Comparison of ENCODE assay signal across 16 cellular contexts in the genomic region with DNA sequence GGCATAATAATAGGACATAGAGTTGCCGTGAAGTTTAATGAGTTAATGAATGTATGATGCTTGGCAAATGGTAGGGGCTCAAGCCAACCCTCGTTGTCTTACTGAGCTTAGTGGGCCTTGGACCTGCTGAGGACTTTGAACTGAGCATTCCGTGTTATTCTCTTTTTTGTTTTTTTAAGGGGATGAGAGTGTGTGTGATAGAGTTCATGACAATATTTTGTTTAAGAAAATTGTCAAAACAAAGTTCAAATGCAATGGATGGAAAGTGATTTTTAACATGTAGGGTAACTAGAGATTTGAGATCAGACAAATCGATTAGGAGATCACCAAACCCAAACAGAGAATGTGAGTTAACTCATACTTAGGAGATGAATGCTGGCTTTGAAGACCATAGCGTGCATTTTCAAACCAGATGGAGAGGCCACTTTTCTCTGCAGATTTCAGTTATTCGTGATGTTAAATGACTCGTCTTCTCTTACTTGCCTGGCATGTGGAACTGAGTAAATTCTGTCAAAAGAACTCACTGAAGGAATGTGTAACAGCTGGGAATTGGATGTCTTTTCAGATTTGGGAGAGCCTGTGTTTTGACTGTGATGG.
DNase-seq lines count a peak whose midpoint lies in the region; ATAC-seq and TF ChIP-seq lines count a peak whose summit lies in the region.
"Had no signal": no experiment of that assay in that cellular context is flagged by ENCODE, and none has a peak within 500 bp of the region (broad histone marks: within the 10 kb centered on the region; RNA-seq: fewer than 3 reads in every experiment).

No MANE protein-coding gene starts in this region.

- intact Hi-C loops in mammary epithelial cell (cut with micrococcal nuclease), result no loop called here

- peaks cover 69% of the 10 kb centered on the region for H3K79me2 ChIP-seq in mammary epithelial cell (ENCODE audit: insufficient read depth, low read length)

- H3K27me3 ChIP-seq in BLaER1 (no peaks in the 10 kb centered on the region), subcutaneous abdominal adipose tissue (ENCODE audit: control insufficient read depth in 5 of 5, insufficient read depth in 4 of 5, low read length in 5 of 5) (no peaks in the 10 kb centered on the region), mammary epithelial cell (ENCODE audit: insufficient read depth, low read length) (no peaks in the 10 kb centered on the region)
- H3K27me3 ChIP-seq: SJCRH30 had no signal

- peak overlapping the region; percentile 59; the same call in 1 of the 2 replicates for H3K4me2 ChIP-seq in BLaER1
- no peak overlapping the region for H3K4me2 ChIP-seq in mammary epithelial cell (ENCODE audit: insufficient read depth, low read depth, low read length)

- WGBS in mammary epithelial cell (ENCODE audit: low coverage, missing lambda C conversion rate), result 88% methylated on average over 7 of the region's 7 CpGs

- H2AFZ ChIP-seq in mammary epithelial cell (ENCODE audit: low read depth, low read length), result no peak overlapping the region

- no peak overlapping the region for H3K4me3 ChIP-seq in BLaER1
- H3K4me3 ChIP-seq in subcutaneous abdominal adipose tissue (ENCODE audit: low read depth in 1 of 5, low read length in 5 of 5), result no peak overlapping the region
- H3K4me3 ChIP-seq in mammary epithelial cell (replicated peaks in 1 of 3; ENCODE audit: insufficient read depth in 1 of 3, low read depth in 2 of 3, low read length in 3 of 3), result no peak overlapping the region
- H3K4me3 ChIP-seq: SJCRH30 had no signal

- peaks cover 35% of the 10 kb centered on the region for H3K4me1 ChIP-seq in BLaER1
- H3K4me1 ChIP-seq in subcutaneous abdominal adipose tissue (ENCODE audit: control insufficient read depth in 5 of 5, insufficient read depth in 5 of 5, low read length in 5 of 5), result peaks cover 2 to 34% (median 22%) of the 10 kb centered on the region in 5 donors
- peaks cover 4% of the 10 kb centered on the region for H3K4me1 ChIP-seq in mammary epithelial cell (ENCODE audit: insufficient read depth, low read length)
- H3K4me1 ChIP-seq: SJCRH30 had no signal

- H3K9me3 ChIP-seq in BLaER1 (peaks cover 25% of the 10 kb centered on the region), subcutaneous abdominal adipose tissue (ENCODE audit: control insufficient read depth in 5 of 5, low read length in 5 of 5) (no peaks in the 10 kb centered on the region), mammary epithelial cell (replicated peaks; ENCODE audit: insufficient read depth, low read length) (no peaks in the 10 kb centered on the region)
- H3K9me3 ChIP-seq: SJCRH30 had no signal

- no peak for TF ChIP-seq CTCF in mammary epithelial cell (conservative IDR thresholded peaks at IDR 0.05 in 1 of 2, IDR thresholded peaks at IDR 0.05 in 1 of 2; ENCODE audit: extremely low read depth in 1 of 2, insufficient read depth in 1 of 2, low read depth in 1 of 2, low read length in 2 of 2)

- ATAC-seq in GM18511 (IDR thresholded peaks at IDR 0.05; ENCODE audit: unreplicated experiment), result no peak

- dilution Hi-C loops in mammary epithelial cell (cut with HindIII; ENCODE audit: low sequenced_read_pairs), result no loop called here

- peaks cover 31% of the 10 kb centered on the region for H4K20me1 ChIP-seq in BLaER1
- H4K20me1 ChIP-seq in mammary epithelial cell (ENCODE audit: insufficient read depth, low read length), result no peaks in the 10 kb centered on the region

- DNase-seq in HS-27A (ENCODE audit: low read depth) (peak; percentile 8), hepatic stellate cell (ENCODE audit: low spot score) (peak; percentile 71), mammary epithelial cell (no peak), OCI-M2 (lab: John Stamatoyannopoulos, UW; ENCODE audit: unreplicated experiment) (no peak)
- DNase-seq: AML-193; CD4-positive, alpha-beta memory T cell; GF-D8; Kasumi-1; NCI-H1417; NCI-H2029 treated with DMSO at 0.1 percent for 48 hours; NCI-H524; SJCRH30 had no signal

- H3K36me3 ChIP-seq in BLaER1 (0 out of 2 replicates have a peak, but pooled peaks cover 13% of the 10 kb centered on the region), subcutaneous abdominal adipose tissue (ENCODE audit: control insufficient read depth in 5 of 5, insufficient read depth in 5 of 5, low read length in 5 of 5) (no peaks in the 10 kb centered on the region), mammary epithelial cell (ENCODE audit: insufficient read depth, low read length) (no peaks in the 10 kb centered on the region)
- H3K36me3 ChIP-seq: SJCRH30 had no signal

- in situ Hi-C loops in mammary epithelial cell (cut with MboI; ENCODE audit: low sequenced_read_pairs in 2 of 2), result loop anchor here (10.0 to 25.0 kb wide), 3 partner anchors 248 to 495 kb away; no protein-coding TSS in a partner anchor

- H3K27ac ChIP-seq in BLaER1 (no peak overlapping the region), subcutaneous abdominal adipose tissue (ENCODE audit: low read depth, low read length) (peak overlapping the region; percentile 2), mammary epithelial cell (ENCODE audit: insufficient read depth, low read depth, low read length) (no peak overlapping the region)
- H3K27ac ChIP-seq: RWPE1, SJCRH30 had no signal

- CTCF ChIA-PET in mammary epithelial cell (lab: Charles Lee; ENCODE audit: low non-redundant PET), result no interaction called here

- BruUV-seq in mammary epithelial cell (replicated peaks; lab: Mats Ljungman, UMichigan), result no TSS peak

- H3K9ac ChIP-seq in BLaER1, result no peak overlapping the region
- H3K9ac ChIP-seq in subcutaneous abdominal adipose tissue (ENCODE audit: low read length in 5 of 5), result no peak overlapping the region
- H3K9ac ChIP-seq in mammary epithelial cell (ENCODE audit: insufficient read depth, low read length), result no peak overlapping the region

Comparison
In these comparisons a context has a peak if more than half of its experiments do, and no peak if none do; other contexts are left out.
1. DNase-seq: peak in HS-27A (single experiment) and hepatic stellate cell (single experiment); none in mammary epithelial cell (single experiment) and OCI-M2 (single experiment).